ENCODE assay signal across 16 cellular contexts in genomic region chr3:34109846-34110245, GRCh38.
DNase-seq lines count a peak whose midpoint lies in the region; ATAC-seq and TF ChIP-seq lines count a peak whose summit lies in the region.
"Had no signal": no experiment of that assay in that cellular context is flagged by ENCODE, and none has a peak within 500 bp of the region (broad histone marks: within the 10 kb centered on the region; RNA-seq: fewer than 3 reads in every experiment).

No MANE protein-coding gene starts in this region.

- intact Hi-C loops in esophagus squamous epithelium (cut with DNase I) = no loop called here

- H3K4me3 Mint-ChIP-seq in activated CD4-positive, alpha-beta memory T cell treated with anti-CD3 and anti-CD28 coated beads, Interleukin-2, amount 10 ng/mL, durations not matched to agents 7 days and 5 days = no peak overlapping the region
- H3K4me3 Mint-ChIP-seq: activated CD4-positive, alpha-beta T cell treated with anti-CD3 and anti-CD28 coated beads, Interleukin-2, amount 10 ng/mL, durations not matched to agents 24 days and 14 days; CD14-positive monocyte had no signal

- no peak overlapping the region for H3K9ac ChIP-seq in OCI-LY3 (ENCODE audit: low read length)

- H3K36me3 ChIP-seq in OCI-LY3 (replicated peaks; ENCODE audit: low read depth, low read length) (no peaks in the 10 kb centered on the region), esophagus squamous epithelium (no peaks in the 10 kb centered on the region)
- H3K36me3 ChIP-seq: cardiac muscle cell had no signal

- no peaks in the 10 kb centered on the region for H3K27me3 ChIP-seq in OCI-LY3 (ENCODE audit: low read depth, low read length)
- H3K27me3 ChIP-seq in esophagus squamous epithelium = no peaks in the 10 kb centered on the region
- H3K27me3 ChIP-seq: cardiac muscle cell had no signal

- no peaks in the 10 kb centered on the region for H3K9me3 Mint-ChIP-seq in activated CD4-positive, alpha-beta memory T cell treated with anti-CD3 and anti-CD28 coated beads, Interleukin-2, amount 10 ng/mL, durations not matched to agents 7 days and 5 days

- no peaks in the 10 kb centered on the region for H3K4me1 Mint-ChIP-seq in activated CD4-positive, alpha-beta memory T cell treated with anti-CD3 and anti-CD28 coated beads, Interleukin-2, amount 10 ng/mL, durations not matched to agents 7 days and 5 days
- H3K4me1 Mint-ChIP-seq: activated CD4-positive, alpha-beta T cell treated with anti-CD3 and anti-CD28 coated beads, Interleukin-2, amount 10 ng/mL, durations not matched to agents 24 days and 14 days had no signal

- H3K27ac Mint-ChIP-seq in activated CD4-positive, alpha-beta memory T cell treated with anti-CD3 and anti-CD28 coated beads, Interleukin-2, amount 10 ng/mL, durations not matched to agents 7 days and 5 days = no peak overlapping the region
- H3K27ac Mint-ChIP-seq: activated CD4-positive, alpha-beta T cell treated with anti-CD3 and anti-CD28 coated beads, Interleukin-2, amount 10 ng/mL, durations not matched to agents 24 days and 14 days had no signal

- POLR2A ChIA-PET in activated CD4-positive, alpha-beta memory T cell treated with anti-CD3 and anti-CD28 coated beads, Interleukin-2, amount 10 ng/mL, durations not matched to agents 7 days and 5 days (lab: Charles Lee) = no interaction called here

- peak overlapping the region; percentile 58 for H2AFZ ChIP-seq in OCI-LY3 (ENCODE audit: low read depth, low read length)

- peak overlapping the region; percentile 92 for H3K27ac ChIP-seq in OCI-LY3 (ENCODE audit: low read length)
- H3K27ac ChIP-seq in esophagus squamous epithelium = no peak overlapping the region
- H3K27ac ChIP-seq: cardiac muscle cell had no signal

- H4K20me1 ChIP-seq in OCI-LY3 (ENCODE audit: insufficient read depth, low read length) = no peaks in the 10 kb centered on the region

- 61 to 83% methylated on average over 2 of the region's 2 CpGs for WGBS in esophagus squamous epithelium, 2 donors

- H3K9me3 ChIP-seq in OCI-LY3 (ENCODE audit: insufficient read depth, low read length) (no peaks in the 10 kb centered on the region), esophagus squamous epithelium (no peaks in the 10 kb centered on the region)

- CTCF ChIA-PET in activated CD4-positive, alpha-beta memory T cell treated with anti-CD3 and anti-CD28 coated beads, Interleukin-2, amount 10 ng/mL, durations not matched to agents 7 days and 5 days (lab: Charles Lee) = interaction anchor here (0.8 kb wide), 1 partner anchor 43 kb away, joined by 3 read pairs; no protein-coding TSS in a partner anchor

- TF ChIP-seq CTCF in OCI-LY3 (IDR thresholded peaks at IDR 0.05; ENCODE audit: low read depth, low read length) (no peak), esophagus squamous epithelium (IDR thresholded peaks at IDR 0.05) (no peak)

- H3K79me2 ChIP-seq in OCI-LY3 (ENCODE audit: low read length) = no peaks in the 10 kb centered on the region

- ATAC-seq in GM18508 (IDR thresholded peaks at IDR 0.05; ENCODE audit: insufficient read depth, unreplicated experiment) (peak; percentile 32), GM21390 (IDR thresholded peaks at IDR 0.05; ENCODE audit: unreplicated experiment) (peak; percentile 44), HG03103 (IDR thresholded peaks at IDR 0.05; ENCODE audit: low read depth, unreplicated experiment) (peak; percentile 40)

- DNase-seq in esophagus squamous epithelium (lab: John Stamatoyannopoulos, UW) (no peak), amniotic stem cell (lab: John Stamatoyannopoulos, UW) (no peak)
- no peak for DNase-seq in stimulated activated naive CD4-positive, alpha-beta T cell (lab: John Stamatoyannopoulos, UW)
- DNase-seq in activated CD4-positive, alpha-beta memory T cell treated with anti-CD3 and anti-CD28 coated beads, Interleukin-2, amount 10 ng/mL, durations not matched to agents 7 days and 5 days = no peak
- DNase-seq: activated CD4-positive, alpha-beta T cell treated with anti-CD3 and anti-CD28 coated beads, Interleukin-2, amount 10 ng/mL, durations not matched to agents 24 days and 14 days; activated gamma-delta T cell treated with Interleukin-2 at 50 U/mL for 16 hours; GOT3; NCI-H1092; NCI-H748 treated with DMSO at 0.1 percent for 48 hours; SW 1271 had no signal

- H3K4me3 ChIP-seq in OCI-LY3 (ENCODE audit: low read length) (peak overlapping the region; percentile 11; the same call in 1 of the 2 replicates), esophagus squamous epithelium (no peak overlapping the region)
- H3K4me3 ChIP-seq: cardiac muscle cell had no signal

- peaks cover 83% of the 10 kb centered on the region for H3K4me1 ChIP-seq in OCI-LY3 (ENCODE audit: low read length)
- H3K4me1 ChIP-seq in esophagus squamous epithelium = no peaks in the 10 kb centered on the region

- H3K36me3 Mint-ChIP-seq in activated CD4-positive, alpha-beta memory T cell treated with anti-CD3 and anti-CD28 coated beads, Interleukin-2, amount 10 ng/mL, durations not matched to agents 7 days and 5 days (ENCODE audit: low read depth) = no peaks in the 10 kb centered on the region
- H3K36me3 Mint-ChIP-seq: CD14-positive monocyte had no signal

- peaks cover 3% of the 10 kb centered on the region for H3K27me3 Mint-ChIP-seq in activated CD4-positive, alpha-beta memory T cell treated with anti-CD3 and anti-CD28 coated beads, Interleukin-2, amount 10 ng/mL, durations not matched to agents 7 days and 5 days
- H3K27me3 Mint-ChIP-seq: activated CD4-positive, alpha-beta T cell treated with anti-CD3 and anti-CD28 coated beads, Interleukin-2, amount 10 ng/mL, durations not matched to agents 24 days and 14 days had no signal

- no peak for TF ChIP-seq POLR2A in esophagus squamous epithelium (IDR thresholded peaks at IDR 0.05)

- H3K4me2 ChIP-seq in OCI-LY3 (ENCODE audit: low read length) = peak overlapping the region; percentile 31
